Comparison of ENCODE assay signal across 26 cellular contexts in the genomic region with DNA sequence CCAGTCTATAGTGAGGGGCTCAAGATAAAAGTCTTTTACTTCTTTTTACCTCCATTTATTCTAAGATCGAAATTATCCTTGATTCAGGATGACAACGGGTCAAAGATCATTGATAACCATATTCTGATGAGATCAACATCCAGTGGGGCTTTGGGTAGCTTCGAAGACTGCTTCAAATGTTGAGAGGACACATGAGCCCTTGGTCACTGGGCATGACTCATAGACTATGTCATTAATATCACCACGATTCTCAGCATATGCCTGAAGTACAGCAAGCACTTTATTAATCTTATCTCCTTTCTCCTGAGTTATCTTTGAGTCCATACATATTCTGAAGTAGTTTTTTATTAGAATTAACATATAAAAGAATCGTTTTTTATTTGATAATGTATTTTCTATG.
"Had no signal": no experiment of that assay in that cellular context is flagged by ENCODE, and none has a peak within 500 bp of the region (broad histone marks: within the 10 kb centered on the region; RNA-seq: fewer than 3 reads in every experiment).

No MANE protein-coding gene starts in this region.

- H3K4me1 ChIP-seq: lower lobe of right lung, neural progenitor cell, vagina had no signal

- DNase-seq: activated CD4-positive, alpha-beta T cell treated with anti-CD3 and anti-CD28 coated beads, Interleukin-2, amount 10 ng/mL, durations not matched to agents 7 days and 5 days; activated CD8-positive, alpha-beta memory T cell treated with anti-CD3 and anti-CD28 coated beads, Interleukin-2, amount 10 ng/mL, durations not matched to agents 7 days and 5 days; activated CD8-positive, alpha-beta T cell treated with anti-CD3 and anti-CD28 coated beads for 36 hours; activated gamma-delta T cell; activated naive CD4-positive, alpha-beta T cell treated with anti-CD3 and anti-CD28 coated beads, Interleukin-2, amount 50 U/mL, for 16 hours; activated naive CD8-positive, alpha-beta T cell treated with anti-CD3 and anti-CD28 coated beads, Interleukin-2, amount 50 U/mL, for 24 hours; activated T-cell treated with anti-CD3 and anti-CD28 coated beads for 4 hours; body of pancreas; cortex of kidney; effector CD8-positive, alpha-beta T cell; foreskin melanocyte; immature natural killer cell; lower lobe of right lung; naive thymus-derived CD8-positive, alpha-beta T cell; stimulated activated CD4-positive, alpha-beta T cell treated with anti-CD3 and anti-CD28 coated beads, Interleukin-15, amount 100 ng/mL, for 24 hours; testis; trophoblast cell had no signal

- H3K4me2 ChIP-seq: hepatocyte, neural progenitor cell, smooth muscle cell had no signal

- ATAC-seq: activated CD4-positive, CD25-positive, alpha-beta regulatory T cell treated with anti-CD3 and anti-CD28 coated beads, Interleukin-2, amount 50 U/mL, for 24 hours; activated CD8-positive, alpha-beta memory T cell treated with anti-CD3 and anti-CD28 coated beads, Interleukin-2, amount 10 ng/mL, durations not matched to agents 7 days and 5 days; activated CD8-positive, alpha-beta T cell treated with anti-CD3 and anti-CD28 coated beads for 36 hours; activated naive CD8-positive, alpha-beta T cell treated with anti-CD3 and anti-CD28 coated beads, Interleukin-2, amount 50 U/mL, for 24 hours; body of pancreas; esophagus mucosa; naive thymus-derived CD8-positive, alpha-beta T cell; stimulated activated memory B cell treated with anti-CD40 and anti-IgM and Interleukin-4, amounts not matched to agents 10 μg/mL and 1 μg/mL and 100 μg/mL, for 72 hours had no signal

- H3K9me3 ChIP-seq: body of pancreas, lower lobe of right lung, testis, vagina had no signal

- H3K4me3 ChIP-seq: body of pancreas, cardiac muscle cell, hepatocyte, lower lobe of right lung, neural progenitor cell, smooth muscle cell, testis, vagina had no signal

- H3K9ac ChIP-seq: neural progenitor cell had no signal

- H3K79me2 ChIP-seq: hepatocyte had no signal

- H3K27me3 ChIP-seq: body of pancreas, cardiac muscle cell, hepatocyte, neural progenitor cell, testis, vagina had no signal

- H2AFZ ChIP-seq: hepatocyte, neural progenitor cell had no signal

- H3K27ac ChIP-seq: body of pancreas, cardiac muscle cell, hepatocyte, lower lobe of right lung, neural progenitor cell, testis, vagina, VCaP had no signal

- H3K36me3 ChIP-seq: cardiac muscle cell, lower lobe of right lung, neural progenitor cell, vagina had no signal
